Comparison of ENCODE assay signal across 27 cellular contexts in genomic region chr2:113838744-113839444, GRCh38.
"Had no signal": no experiment of that assay in that cellular context is flagged by ENCODE, and none has a peak within 500 bp of the region (broad histone marks: within the 10 kb centered on the region; RNA-seq: fewer than 3 reads in every experiment).

No MANE protein-coding gene starts in this region.

- H3K27ac Mint-ChIP-seq: natural killer cell treated with Interleukin-12 subunit alpha and Interleukin-12 subunit beta and Interleukin-15 and Interleukin-18, amount 100 ng/mL, for 72 hours; stimulated activated effector memory CD8-positive, alpha-beta T cell treated with anti-CD3 and anti-CD28 coated beads, Interleukin-12 subunit alpha, Interleukin-12 subunit beta, amount 100 ng/mL, for 72 hours; stimulated activated naive CD8-positive, alpha-beta T cell treated with anti-CD3 and anti-CD28 coated beads, Interleukin-15, Interleukin-2, amounts not matched to agents 100 ng/mL and 50 ng/mL, for 24 hours had no signal

- DNase-seq: islet precursor cell; left ventricle myocardium inferior; midbrain; mucosa of descending colon; naive thymus-derived CD4-positive, alpha-beta T cell; nucleus accumbens; pancreas; posterior cingulate gyrus; retina; right cardiac atrium; sigmoid colon; small intestine; spleen; stimulated activated CD4-positive, alpha-beta T cell treated with anti-CD3 and anti-CD28 coated beads, Interleukin-4, amount 100 ng/mL, for 24 hours; stimulated activated naive CD4-positive, alpha-beta T cell; tibial artery; trophoblast cell; upper lobe of right lung had no signal

- H3K4me3 ChIP-seq: left ventricle myocardium inferior, lung, mucosa of descending colon, pancreas, prostate gland, sigmoid colon, spleen, suprapubic skin, thoracic aorta, tibial artery, upper lobe of right lung had no signal

- H3K27me3 ChIP-seq: pancreas, sigmoid colon, spleen, suprapubic skin, tibial artery, upper lobe of right lung had no signal

- H3K4me1 ChIP-seq: left ventricle myocardium inferior, pancreas, prostate gland, sigmoid colon, spleen, suprapubic skin, tibial artery, upper lobe of right lung had no signal

- H3K4me1 Mint-ChIP-seq: neural crest cell had no signal

- H3K36me3 ChIP-seq: left ventricle myocardium inferior, pancreas, prostate gland, sigmoid colon, suprapubic skin, thoracic aorta, tibial artery, upper lobe of right lung had no signal

- H3K36me3 Mint-ChIP-seq: natural killer cell treated with Interleukin-12 subunit alpha and Interleukin-12 subunit beta and Interleukin-15 and Interleukin-18, amount 100 ng/mL, for 72 hours; stimulated activated effector memory CD8-positive, alpha-beta T cell treated with anti-CD3 and anti-CD28 coated beads, Interleukin-12 subunit alpha, Interleukin-12 subunit beta, amount 100 ng/mL, for 72 hours had no signal

- H3K9me3 Mint-ChIP-seq: naive thymus-derived CD4-positive, alpha-beta T cell; natural killer cell treated with Interleukin-12 subunit alpha and Interleukin-12 subunit beta and Interleukin-15 and Interleukin-18, amount 100 ng/mL, for 72 hours; neural crest cell; stimulated activated effector memory CD8-positive, alpha-beta T cell treated with anti-CD3 and anti-CD28 coated beads, Interleukin-12 subunit alpha, Interleukin-12 subunit beta, amount 100 ng/mL, for 72 hours; stimulated activated naive CD8-positive, alpha-beta T cell treated with anti-CD3 and anti-CD28 coated beads, Interleukin-15, Interleukin-2, amounts not matched to agents 100 ng/mL and 50 ng/mL, for 24 hours had no signal

- H3K27me3 Mint-ChIP-seq: naive thymus-derived CD4-positive, alpha-beta T cell; natural killer cell treated with Interleukin-12 subunit alpha and Interleukin-12 subunit beta and Interleukin-15 and Interleukin-18, amount 100 ng/mL, for 72 hours; stimulated activated naive CD8-positive, alpha-beta T cell treated with anti-CD3 and anti-CD28 coated beads, Interleukin-15, Interleukin-2, amounts not matched to agents 100 ng/mL and 50 ng/mL, for 24 hours had no signal

- H3K4me3 Mint-ChIP-seq: naive thymus-derived CD4-positive, alpha-beta T cell; natural killer cell treated with Interleukin-12 subunit alpha and Interleukin-12 subunit beta and Interleukin-15 and Interleukin-18, amount 100 ng/mL, for 72 hours; neural crest cell; stimulated activated effector memory CD8-positive, alpha-beta T cell treated with anti-CD3 and anti-CD28 coated beads, Interleukin-12 subunit alpha, Interleukin-12 subunit beta, amount 100 ng/mL, for 72 hours; stimulated activated naive CD8-positive, alpha-beta T cell treated with anti-CD3 and anti-CD28 coated beads, Interleukin-15, Interleukin-2, amounts not matched to agents 100 ng/mL and 50 ng/mL, for 24 hours had no signal

- H3K9me3 ChIP-seq: left ventricle myocardium inferior, mucosa of descending colon, pancreas, prostate gland, sigmoid colon, spleen, suprapubic skin, thoracic aorta, tibial artery, upper lobe of right lung had no signal

- ATAC-seq: mucosa of descending colon; naive thymus-derived CD4-positive, alpha-beta T cell; natural killer cell treated with Interleukin-12 subunit alpha and Interleukin-12 subunit beta and Interleukin-15 and Interleukin-18, amount 100 ng/mL, for 72 hours; pancreas; right cardiac atrium; stimulated activated effector memory CD8-positive, alpha-beta T cell treated with anti-CD3 and anti-CD28 coated beads, Interleukin-12 subunit alpha, Interleukin-12 subunit beta, amount 100 ng/mL, for 72 hours; upper lobe of right lung had no signal

- H3K27ac ChIP-seq: left ventricle myocardium inferior, pancreas, prostate gland, sigmoid colon, spleen, suprapubic skin, thoracic aorta, tibial artery, upper lobe of right lung had no signal

- FAIRE-seq: pancreas, small intestine, urothelium cell line had no signal
